In genomic region chr17:45584092-45585036, GRCh38 we compare ENCODE assay signal across 8 cellular contexts.
DNase-seq lines count a peak whose midpoint lies in the region; ATAC-seq and TF ChIP-seq lines count a peak whose summit lies in the region.

No MANE protein-coding gene starts in this region.

- peak overlapping the region; percentile 81 to 86 for H3K4me3 ChIP-seq in ascending aorta
- H3K4me3 ChIP-seq in iPS DF 6.9 (ENCODE audit: low read length), result peak overlapping the region; percentile 58
- H3K4me3 ChIP-seq in skeletal muscle satellite cell (ENCODE audit: low read length), result peak overlapping the region; percentile 82

- H3K27ac ChIP-seq in RWPE1, result peak overlapping the region; percentile 95
- peak overlapping the region; percentile 65 to 71 for H3K27ac ChIP-seq in ascending aorta
- no peak overlapping the region for H3K27ac ChIP-seq in iPS DF 6.9 (ENCODE audit: low read length)

- peak overlapping the region; percentile 84 for H3K4me2 ChIP-seq in skeletal muscle satellite cell (ENCODE audit: low read length)

- POLR2A ChIA-PET in RWPE1 (lab: Yijun Ruan, JAX; ENCODE audit: low non-redundant PET), result no interaction called here

- CTCF ChIA-PET in RWPE1 (lab: Yijun Ruan, JAX), result interaction anchor here (0.7 kb wide), 2 partner anchors 263 to 609 kb away, joined by 3 to 4 read pairs; partner anchors contain the start of gene KANSL1

- intact Hi-C loops in ascending aorta (cut with DNase I), result no loop called here

- peak overlapping the region; percentile 82 for H3K9ac ChIP-seq in skeletal muscle satellite cell (ENCODE audit: low read depth, low read length)

- H3K4me1 ChIP-seq in ascending aorta (no peaks in the 10 kb centered on the region), iPS DF 6.9 (ENCODE audit: control insufficient read depth, insufficient read depth, low read length) (peaks cover 7% of the 10 kb centered on the region; the same call in 1 of the 2 replicates), skeletal muscle satellite cell (ENCODE audit: control insufficient read depth, insufficient read depth, low read length) (peaks cover 11% of the 10 kb centered on the region)

- in situ Hi-C loops in GM13976 (cut with MboI; ENCODE audit: low sequenced_read_pairs, unreplicated experiment), result loop anchor here (25.0 kb wide), 1 partner anchor 678 kb away; no protein-coding TSS in a partner anchor

- no CpG with 5 or more reads among the region's 62 CpGs for WGBS in iPS DF 6.9 (ENCODE audit: insufficient coverage, insufficient read length)

- no peaks in the 10 kb centered on the region for H3K9me3 ChIP-seq in ascending aorta
- H3K9me3 ChIP-seq in iPS DF 6.9 (ENCODE audit: control insufficient read depth, insufficient read depth, low read length), result no peaks in the 10 kb centered on the region
- no peaks in the 10 kb centered on the region for H3K9me3 ChIP-seq in skeletal muscle satellite cell (replicated peaks; ENCODE audit: low read length)

- H3K36me3 ChIP-seq in ascending aorta (no peaks in the 10 kb centered on the region), iPS DF 6.9 (ENCODE audit: control insufficient read depth, insufficient read depth, low read length) (peaks cover 4% of the 10 kb centered on the region; the same call in 1 of the 2 replicates), skeletal muscle satellite cell (ENCODE audit: insufficient read depth, low read length) (peaks cover 3% of the 10 kb centered on the region)

- ATAC-seq in HG02852 (IDR thresholded peaks at IDR 0.05; ENCODE audit: unreplicated experiment), result peak; percentile 51

- DNase-seq in GM13976 (ENCODE audit: low spot score), result peak; percentile 82
- peak; percentile 69 for DNase-seq in RWPE1 (ENCODE audit: low spot score)
- DNase-seq in ascending aorta (ENCODE audit: low spot score in 2 of 2), result peak; percentile 24 to 72
- DNase-seq in iPS DF 6.9 (ENCODE audit: low read depth, low spot score), result no peak
- DNase-seq in NCI-H82 (lab: John Stamatoyannopoulos, UW), result no peak
- DNase-seq in SHP77 treated with DMSO at 0.1 percent for 48 hours (lab: John Stamatoyannopoulos, UW), result no peak

- TF ChIP-seq CTCF in GM13976 (IDR thresholded peaks at IDR 0.05; ENCODE audit: borderline replicate concordance, control extremely low read depth, extremely low read depth, insufficient read depth, missing control alignments), result no peak
- no peak for TF ChIP-seq CTCF in RWPE1 (conservative IDR thresholded peaks at IDR 0.05; ENCODE audit: low read depth)
- no peak for TF ChIP-seq CTCF in ascending aorta (IDR thresholded peaks at IDR 0.05)

- H3K27me3 ChIP-seq in ascending aorta (no peaks in the 10 kb centered on the region), iPS DF 6.9 (ENCODE audit: control insufficient read depth, insufficient read depth, low read length) (no peaks in the 10 kb centered on the region), skeletal muscle satellite cell (ENCODE audit: control insufficient read depth, insufficient read depth, low read length) (no peaks in the 10 kb centered on the region)

Comparison
In these comparisons a context has a peak if more than half of its experiments do, and no peak if none do; other contexts are left out.
1. DNase-seq: peak in GM13976 (single experiment), RWPE1 (single experiment) and ascending aorta (2 of 2); none in iPS DF 6.9 (single experiment), NCI-H82 (single experiment) and SHP77 treated with DMSO at 0.1 percent for 48 hours (single experiment).
2. Peak in every context shown above with its lines, with median percentiles within 50 percentile points of each other: H3K4me3 ChIP-seq.